Comparison of ENCODE assay signal across 8 cellular contexts in the genomic region with DNA sequence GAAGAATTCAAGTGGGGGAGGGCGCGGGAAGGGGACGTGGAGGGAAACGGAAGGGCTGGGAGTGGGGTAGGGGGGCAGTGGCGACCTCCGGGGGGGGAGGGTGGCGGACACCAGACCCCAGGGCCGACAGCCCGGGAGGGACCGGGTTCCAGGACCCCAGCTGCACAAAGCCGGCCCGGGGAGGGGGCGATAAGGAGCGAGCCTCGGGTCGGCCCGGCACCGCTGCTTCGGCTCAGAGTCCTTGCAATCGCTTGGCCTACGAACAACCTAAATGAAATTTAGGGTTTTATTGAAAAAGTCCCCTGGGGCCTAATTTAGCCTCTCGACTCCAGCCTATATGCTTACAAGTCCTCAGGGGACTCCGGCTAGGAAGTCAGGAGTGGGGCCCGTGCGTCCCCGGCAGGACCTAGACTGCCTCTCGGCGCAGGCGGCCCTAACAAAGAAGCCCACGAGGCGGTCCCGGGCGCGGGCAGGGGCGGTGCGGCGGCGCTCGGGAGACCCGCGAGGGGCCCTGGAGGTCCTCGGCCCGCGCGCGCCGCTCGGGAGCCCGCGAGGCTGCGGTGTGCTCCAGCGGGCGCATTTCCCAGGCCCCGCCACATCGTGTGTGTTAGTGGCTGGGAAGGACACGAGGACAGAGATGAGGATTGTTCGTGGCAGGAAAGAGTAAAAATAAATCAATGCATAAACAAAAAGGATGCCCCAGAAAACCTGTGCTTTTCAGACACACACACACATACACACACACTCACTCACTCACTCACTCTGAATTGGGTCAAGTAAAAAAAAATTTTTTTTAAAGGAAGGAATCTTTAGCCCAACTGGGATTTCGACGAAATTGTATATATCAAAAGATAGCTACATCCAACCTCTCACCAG.
DNase-seq lines count a peak whose midpoint lies in the region; ATAC-seq, FAIRE-seq and TF ChIP-seq lines count a peak whose summit lies in the region.

No MANE protein-coding gene starts in this region.

- no TSS peak for BruUV-seq in GM12878 (replicated peaks; lab: Mats Ljungman, UMichigan)

- H4K20me1 ChIP-seq in GM12878 (ENCODE audit: control insufficient read depth, insufficient read depth): no peaks in the 10 kb centered on the region

- no peaks in the 10 kb centered on the region for H3K36me3 ChIP-seq in HUES64 (ENCODE audit: insufficient read depth, low read length)
- H3K36me3 ChIP-seq in GM12878 (ENCODE audit: control insufficient read depth in 2 of 2, insufficient read depth in 2 of 2, low read length in 1 of 2): no peaks in the 10 kb centered on the region
- no peaks in the 10 kb centered on the region for H3K36me3 ChIP-seq in skeletal muscle tissue (ENCODE audit: control insufficient read depth in 3 of 3, insufficient read depth in 3 of 3, low read length in 3 of 3)

- no peak for TF ChIP-seq EP300 in GM12878 (IDR thresholded peaks at IDR 0.05; ENCODE audit: borderline replicate concordance in 1 of 2, control insufficient read depth in 1 of 2, low read depth in 2 of 2, low read length in 2 of 2)

- DNase-seq in AG04449 (ENCODE audit: low read depth, low spot score) (no peak), GM12878 (ENCODE audit: low read depth, low spot score) (no peak), iPS-NIHi7 (ENCODE audit: extremely low spot score) (peak; percentile 68), HuH-7.5 (ENCODE audit: low spot score) (no peak), NCI-H1105 treated with DMSO at 0.1 percent for 48 hours (lab: John Stamatoyannopoulos, UW) (no peak), DMS153 (lab: John Stamatoyannopoulos, UW) (no peak)

- no peak overlapping the region for H2AFZ ChIP-seq in GM12878 (ENCODE audit: control insufficient read depth, low read depth, low read length)

- H3K4me2 ChIP-seq in GM12878 (ENCODE audit: control insufficient read depth, insufficient read depth): no peak overlapping the region

- POLR2A ChIA-PET in AG04449 (lab: Yijun Ruan, JAX): no interaction called here
- POLR2A ChIA-PET in GM12878 (lab: Charles Lee): no interaction called here

- H3K27ac ChIP-seq in HUES64 (ENCODE audit: low read depth, low read length) (peak overlapping the region; percentile 65), GM12878 (ENCODE audit: control insufficient read depth, insufficient read depth) (no peak overlapping the region), skeletal muscle tissue (ENCODE audit: low read depth, low read length) (peak overlapping the region; percentile 62)

- CTCF ChIA-PET in AG04449 (lab: Yijun Ruan, JAX): interaction anchor here (0.9 to 4.5 kb wide), 9 partner anchors 12 to 625 kb away, joined by 3 to 22 read pairs (median 6); no protein-coding TSS in a partner anchor
- CTCF ChIA-PET in GM12878 (lab: Yijun Ruan, JAX): no interaction called here

- peak overlapping the region; percentile 59 for H3K4me3 ChIP-seq in AG04449 (ENCODE audit: low read depth, low read length)
- peak overlapping the region; percentile 73 for H3K4me3 ChIP-seq in HUES64 (ENCODE audit: low read length)
- no peak overlapping the region for H3K4me3 ChIP-seq in GM12878
- peak overlapping the region; percentile 74 to 82 (median 78) for H3K4me3 ChIP-seq in skeletal muscle tissue (ENCODE audit: low read length in 3 of 3)

- WGBS in HUES64: 5% methylated on average over 57 of the region's 59 CpGs
- WGBS in GM12878 (ENCODE audit: insufficient coverage, insufficient replicate concordance, low lambda C conversion rate, missing lambda C conversion rate): 4% methylated on average over 44 of the region's 59 CpGs

- SMC1A ChIA-PET in GM12878 (lab: Charles Lee; ENCODE audit: uncharacterized antibody, unreplicated experiment): no interaction called here

- intact Hi-C loops in GM12878 (cut with micrococcal nuclease; ENCODE audit: unreplicated experiment): loop anchor here (5.0 to 10.0 kb wide), 2 partner anchors 309 to 517 kb away; no protein-coding TSS in a partner anchor

- no peak for TF ChIP-seq RAD21 in GM12878 (IDR thresholded peaks at IDR 0.05; ENCODE audit: insufficient read depth, low read depth, low read length)

- H3K79me2 ChIP-seq in GM12878 (ENCODE audit: control insufficient read depth, insufficient read depth, low read length): no peaks in the 10 kb centered on the region

- no peak for ATAC-seq in GM12878

- in situ Hi-C loops in GM12878 (cut with MboI): no loop called here

- FAIRE-seq in GM12878 (lab: Jason Lieb, UNC): no peak

- no peak for TF ChIP-seq CTCF in AG04449 (IDR thresholded peaks at IDR 0.05; ENCODE audit: insufficient read depth, low read length, missing control alignments)
- TF ChIP-seq CTCF in GM12878 (IDR thresholded peaks at IDR 0.05 in 2 of 3, conservative IDR thresholded peaks at IDR 0.05 in 1 of 3; ENCODE audit: control insufficient read depth in 2 of 3, extremely low read depth in 1 of 3, insufficient read depth in 1 of 3, low read depth in 3 of 3, low read length in 3 of 3): no peak

- H3K9ac ChIP-seq in HUES64 (ENCODE audit: low read depth, low read length) (peak overlapping the region; percentile 88), GM12878 (ENCODE audit: control insufficient read depth, insufficient read depth, low read length) (no peak overlapping the region), skeletal muscle tissue (ENCODE audit: low read depth in 1 of 3, low read length in 3 of 3) (peak overlapping the region; percentile 57 to 86 (median 63))

- H3K9me3 ChIP-seq in HUES64 (ENCODE audit: insufficient read depth, low read depth, low read length): no peaks in the 10 kb centered on the region
- no peaks in the 10 kb centered on the region for H3K9me3 ChIP-seq in GM12878 (replicated peaks; ENCODE audit: control insufficient read depth, insufficient read depth, low read length)
- H3K9me3 ChIP-seq in skeletal muscle tissue (ENCODE audit: control insufficient read depth in 3 of 3, low read length in 3 of 3): no peaks in the 10 kb centered on the region

- TF ChIP-seq POLR2A in GM12878 (IDR thresholded peaks at IDR 0.05; ENCODE audit: low read depth, low read length): no peak

- RAD21 ChIA-PET in GM12878 (lab: Charles Lee; ENCODE audit: unreplicated experiment): interaction anchor here (1.2 kb wide), 2 partner anchors 317 to 518 kb away, joined by 3 to 4 read pairs; no protein-coding TSS in a partner anchor

- H3K27me3 ChIP-seq in HUES64 (ENCODE audit: insufficient read depth, low read length): peaks cover 32% of the 10 kb centered on the region
- H3K27me3 ChIP-seq in GM12878 (replicated peaks in 1 of 2; ENCODE audit: control insufficient read depth in 2 of 2, insufficient read depth in 2 of 2, low read length in 1 of 2): peaks cover 6 to 23% of the 10 kb centered on the region in 2 experiments
- no peaks in the 10 kb centered on the region for H3K27me3 ChIP-seq in skeletal muscle tissue (ENCODE audit: control insufficient read depth in 3 of 3, insufficient read depth in 3 of 3, low read length in 3 of 3)

- peaks cover 31% of the 10 kb centered on the region for H3K4me1 ChIP-seq in HUES64 (ENCODE audit: insufficient read depth, low read length)
- no peaks in the 10 kb centered on the region for H3K4me1 ChIP-seq in GM12878 (ENCODE audit: control insufficient read depth, insufficient read depth, low read length)
- peaks cover 23 to 37% (median 25%) of the 10 kb centered on the region in 3 donors for H3K4me1 ChIP-seq in skeletal muscle tissue (ENCODE audit: control insufficient read depth in 3 of 3, insufficient read depth in 3 of 3, low read length in 3 of 3)

TF ChIP-seq in GM12878, 131 proteins besides CTCF, POLR2A, EP300 and RAD21:
- TF ChIP-seq SUZ12 (IDR thresholded peaks at IDR 0.05; ENCODE audit: unreplicated experiment): peak; percentile 86
- TF ChIP-seq KLF5 (IDR thresholded peaks at IDR 0.05; ENCODE audit: partially characterized antibody): no peak
- no peak for TF ChIP-seq GABPA (IDR thresholded peaks at IDR 0.05; ENCODE audit: low read depth)
TF ChIP-seq in GM12878: peak in this region for 1.
